9 cellular contexts compared by ENCODE assay signal in the genomic region with DNA sequence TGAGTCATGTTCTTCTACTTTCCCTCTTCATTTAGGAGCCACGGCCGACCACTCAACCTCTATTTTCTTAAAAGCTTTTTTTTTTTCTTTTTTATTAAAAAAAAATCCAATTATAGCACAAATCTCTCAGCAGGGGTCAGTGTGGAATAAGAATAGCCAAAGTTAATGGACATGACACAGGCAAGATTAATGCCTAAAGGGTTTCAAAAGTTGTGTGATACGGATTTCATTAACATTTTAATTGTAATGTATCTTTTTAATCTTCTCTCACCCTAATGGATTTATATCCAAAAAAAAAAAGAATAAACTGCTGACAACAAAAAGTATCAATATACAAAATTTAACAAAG. TPM values are rescaled to one million over a fixed set of nuclear protein-coding genes. Genes with fewer than 3 reads are reported as not detected.
DNase-seq lines count a peak whose midpoint lies in the region; ATAC-seq and TF ChIP-seq lines count a peak whose summit lies in the region.
"Had no signal": no experiment of that assay in that cellular context is flagged by ENCODE, and none has a peak within 500 bp of the region (broad histone marks: within the 10 kb centered on the region; RNA-seq: fewer than 3 reads in every experiment).

No MANE protein-coding gene starts in this region.

- intact Hi-C loops in natural killer cell (cut with micrococcal nuclease): loop anchor here (1.0 kb wide), 1 partner anchor 34 kb away; no protein-coding TSS in a partner anchor

- TF ChIP-seq CTCF in natural killer cell (IDR thresholded peaks at IDR 0.05) (peak; percentile 71), RWPE1 (conservative IDR thresholded peaks at IDR 0.05; ENCODE audit: low read depth) (peak; percentile 69)

- ATAC-seq in natural killer cell: peak in 1 of 3 donors; percentile 24
- no peak for ATAC-seq in natural killer cell treated with Interleukin-12 subunit alpha and Interleukin-12 subunit beta and Interleukin-15 and Interleukin-18, amount 100 ng/mL, for 72 hours
- no peak for ATAC-seq in GM19455 (IDR thresholded peaks at IDR 0.05; ENCODE audit: unreplicated experiment)
- no peak for ATAC-seq in GM19035 (IDR thresholded peaks at IDR 0.05; ENCODE audit: unreplicated experiment)
- ATAC-seq in HG03175 (IDR thresholded peaks at IDR 0.05; ENCODE audit: unreplicated experiment): no peak
- ATAC-seq in GM21576 (IDR thresholded peaks at IDR 0.05; ENCODE audit: unreplicated experiment): no peak

- no peaks in the 10 kb centered on the region for H3K36me3 Mint-ChIP-seq in natural killer cell
- H3K36me3 Mint-ChIP-seq in natural killer cell treated with Interleukin-12 subunit alpha and Interleukin-12 subunit beta and Interleukin-15 and Interleukin-18, amount 100 ng/mL, for 72 hours: no peaks in the 10 kb centered on the region

- no peaks in the 10 kb centered on the region for H3K27me3 Mint-ChIP-seq in natural killer cell (ENCODE audit: low read depth in 2 of 2)
- H3K27me3 Mint-ChIP-seq in natural killer cell treated with Interleukin-12 subunit alpha and Interleukin-12 subunit beta and Interleukin-15 and Interleukin-18, amount 100 ng/mL, for 72 hours: no peaks in the 10 kb centered on the region

- CTCF ChIA-PET in RWPE1 (lab: Yijun Ruan, JAX): interaction anchor here (0.6 to 2.1 kb wide), 22 partner anchors 8 to 526 kb away, joined by 3 to 33 read pairs (median 4); a partner anchor contains a TSS

- H3K4me3 Mint-ChIP-seq in natural killer cell: peak overlapping the region; percentile 21
- no peak overlapping the region for H3K4me3 Mint-ChIP-seq in natural killer cell treated with Interleukin-12 subunit alpha and Interleukin-12 subunit beta and Interleukin-15 and Interleukin-18, amount 100 ng/mL, for 72 hours

- DNase-seq in natural killer cell (no peak), RWPE1 (ENCODE audit: low spot score) (peak; percentile 69), glomerular endothelial cell (ENCODE audit: extremely low read depth, low read depth, low spot score) (peak; percentile 10)
- DNase-seq in natural killer cell treated with Interleukin-12 subunit alpha and Interleukin-12 subunit beta and Interleukin-15 and Interleukin-18, amount 100 ng/mL, for 72 hours (ENCODE audit: low spot score): no peak

- peak overlapping the region; percentile 39 to 66 for H3K27ac Mint-ChIP-seq in natural killer cell
- H3K27ac Mint-ChIP-seq in natural killer cell treated with Interleukin-12 subunit alpha and Interleukin-12 subunit beta and Interleukin-15 and Interleukin-18, amount 100 ng/mL, for 72 hours: peak overlapping the region in 1 of 2 donors; percentile 65

- peaks cover 2 to 37% of the 10 kb centered on the region in 2 donors for H3K4me1 Mint-ChIP-seq in natural killer cell
- peaks cover under 1 to 24% of the 10 kb centered on the region in 2 donors for H3K4me1 Mint-ChIP-seq in natural killer cell treated with Interleukin-12 subunit alpha and Interleukin-12 subunit beta and Interleukin-15 and Interleukin-18, amount 100 ng/mL, for 72 hours (ENCODE audit: low read depth in 2 of 2)

- POLR2A ChIA-PET in RWPE1 (lab: Yijun Ruan, JAX; ENCODE audit: low non-redundant PET): interaction anchor here (1.0 kb wide), 1 partner anchor 28 kb away, joined by 6 read pairs; no protein-coding TSS in a partner anchor

- peak overlapping the region; percentile 87 for H3K27ac ChIP-seq in RWPE1
- H3K27ac ChIP-seq: SJSA1 had no signal

- no peaks in the 10 kb centered on the region for H3K9me3 Mint-ChIP-seq in natural killer cell
- no peaks in the 10 kb centered on the region for H3K9me3 Mint-ChIP-seq in natural killer cell treated with Interleukin-12 subunit alpha and Interleukin-12 subunit beta and Interleukin-15 and Interleukin-18, amount 100 ng/mL, for 72 hours

RNA-seq across cellular contexts. Expression of a gene that starts 5.4 kb away (rescaled TPM):
- total RNA-seq in natural killer cell (10 to 100 TPM; 14.5 to 21.6 (median 21.2) TPM), glomerular endothelial cell (34.2 and 41.5 TPM in 2 replicates)
- total RNA-seq in natural killer cell treated with Interleukin-12 subunit alpha and Interleukin-12 subunit beta and Interleukin-15 and Interleukin-18, amount 100 ng/mL, for 72 hours: 10 to 100 TPM; 19.2 to 21.1 TPM

RNA-seq across cellular contexts. Expression of a gene that starts 29.0 kb away (rescaled TPM):
- 10 to 100 TPM; 19.5 to 34.3 (median 33.6) TPM for total RNA-seq in natural killer cell
- total RNA-seq in natural killer cell treated with Interleukin-12 subunit alpha and Interleukin-12 subunit beta and Interleukin-15 and Interleukin-18, amount 100 ng/mL, for 72 hours: 10 to 100 TPM; 29.1 to 42.3 TPM
- 67.3 and 77.1 TPM in 2 replicates for total RNA-seq in glomerular endothelial cell

Comparison
In these comparisons a context has a peak if more than half of its experiments do, and no peak if none do; other contexts are left out.
1. DNase-seq: peak in RWPE1 (single experiment) and glomerular endothelial cell (single experiment); none in natural killer cell (single experiment) and natural killer cell treated with Interleukin-12 subunit alpha and Interleukin-12 subunit beta and Interleukin-15 and Interleukin-18, amount 100 ng/mL, for 72 hours (single experiment).